ENCODE assay signal across 2 cellular contexts in genomic region chr1:212892108-212892507, GRCh38.
TF ChIP-seq lines count a peak whose summit lies in the region.

No MANE protein-coding gene starts in this region.

TF ChIP-seq in WTC11, 78 proteins besides CTCF, POLR2A, EP300 and RAD21:
- TF ChIP-seq ZNF396 (CRISPR knock-in tag; IDR thresholded peaks at IDR 0.05; ENCODE audit: borderline replicate concordance) (no peak), IRF1 (CRISPR knock-in tag; IDR thresholded peaks at IDR 0.05) (no peak), EMX1 (CRISPR knock-in tag; IDR thresholded peaks at IDR 0.05) (peak; percentile 69; the same call in 1 of the 2 replicates), ZNF416 (CRISPR knock-in tag; IDR thresholded peaks at IDR 0.05) (0 out of 2 replicates have a peak, but pooled peaks have one; percentile 40), TEAD1 (CRISPR knock-in tag; IDR thresholded peaks at IDR 0.05) (no peak)
- TF ChIP-seq, protein P1, sequence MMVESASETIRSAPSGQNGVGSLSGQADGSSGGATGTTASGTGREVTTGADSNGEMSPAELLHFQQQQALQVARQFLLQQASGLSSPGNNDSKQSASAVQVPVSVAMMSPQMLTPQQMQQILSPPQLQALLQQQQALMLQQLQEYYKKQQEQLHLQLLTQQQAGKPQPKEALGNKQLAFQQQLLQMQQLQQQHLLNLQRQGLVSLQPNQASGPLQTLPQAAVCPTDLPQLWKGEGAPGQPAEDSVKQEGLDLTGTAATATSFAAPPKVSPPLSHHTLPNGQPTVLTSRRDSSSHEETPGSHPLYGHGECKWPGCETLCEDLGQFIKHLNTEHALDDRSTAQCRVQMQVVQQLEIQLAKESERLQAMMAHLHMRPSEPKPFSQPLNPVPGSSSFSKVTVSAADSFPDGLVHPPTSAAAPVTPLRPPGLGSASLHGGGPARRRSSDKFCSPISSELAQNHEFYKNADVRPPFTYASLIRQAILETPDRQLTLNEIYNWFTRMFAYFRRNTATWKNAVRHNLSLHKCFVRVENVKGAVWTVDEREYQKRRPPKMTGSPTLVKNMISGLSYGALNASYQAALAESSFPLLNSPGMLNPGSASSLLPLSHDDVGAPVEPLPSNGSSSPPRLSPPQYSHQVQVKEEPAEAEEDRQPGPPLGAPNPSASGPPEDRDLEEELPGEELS (CRISPR knock-in tag; IDR thresholded peaks at IDR 0.05), result no peak
TF ChIP-seq in WTC11: peak in this region for 2.

TF ChIP-seq in H1, 55 proteins besides CTCF, POLR2A, EP300 and RAD21:
- TF ChIP-seq POLR2AphosphoS5 (IDR thresholded peaks at IDR 0.05; ENCODE audit: low read depth, low read length) (peak; percentile 81; the same call in 1 of the 2 replicates), BACH1 (IDR thresholded peaks at IDR 0.05; ENCODE audit: low read length) (no peak), EZH2 (IDR thresholded peaks at IDR 0.05; ENCODE audit: low read depth, low read length, severe bottlenecking) (no peak)
TF ChIP-seq in H1: peak in this region for 1.
